ENCODE assay signal across 18 cellular contexts in the genomic region with DNA sequence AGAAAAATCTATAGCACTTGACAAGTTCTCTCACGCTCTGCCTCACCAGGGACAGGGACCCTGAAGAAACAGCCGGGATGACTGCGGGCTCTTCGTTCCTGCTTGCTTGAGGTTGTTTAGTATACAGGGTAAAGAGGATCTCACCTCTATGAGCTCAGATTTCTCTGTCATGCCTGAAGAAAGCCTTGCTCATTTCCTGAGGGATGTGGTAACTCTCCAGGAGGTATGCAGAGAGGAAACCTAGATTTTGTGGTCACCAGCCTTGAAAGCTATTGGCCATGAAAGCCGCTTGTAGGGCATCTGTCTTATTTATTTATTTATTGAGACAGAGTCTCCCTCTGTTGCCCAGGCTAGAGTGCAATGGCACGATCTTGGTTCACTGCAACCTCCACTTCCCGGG. TPM values are rescaled to one million over a fixed set of nuclear protein-coding genes. Genes with fewer than 3 reads are reported as not detected.
DNase-seq lines count a peak whose midpoint lies in the region; ATAC-seq, FAIRE-seq and TF ChIP-seq lines count a peak whose summit lies in the region.
"Had no signal": no experiment of that assay in that cellular context is flagged by ENCODE, and none has a peak within 500 bp of the region (broad histone marks: within the 10 kb centered on the region; RNA-seq: fewer than 3 reads in every experiment).

No MANE protein-coding gene starts in this region.

- H3K4me1 Mint-ChIP-seq in nephron progenitor cell = peaks cover 40% of the 10 kb centered on the region
- H3K4me1 Mint-ChIP-seq: activated B cell treated with CpG ODN at 0.5 μM for 24 hours had no signal

- TF ChIP-seq CTCF in NB4 (IDR thresholded peaks at IDR 0.05; ENCODE audit: low read depth, low read length) (no peak), bronchial epithelial cell (IDR thresholded peaks at IDR 0.05; ENCODE audit: insufficient read depth, low read length, severe bottlenecking) (no peak), nephron progenitor cell (IDR thresholded peaks at IDR 0.05) (no peak)

- H3K27me3 Mint-ChIP-seq in nephron progenitor cell (ENCODE audit: low read depth, poor library complexity) = peaks cover 27% of the 10 kb centered on the region

- peaks cover 30% of the 10 kb centered on the region for H3K36me3 Mint-ChIP-seq in nephron progenitor cell (ENCODE audit: low read depth)

- peaks cover 20% of the 10 kb centered on the region for H3K9me3 Mint-ChIP-seq in nephron progenitor cell
- H3K9me3 Mint-ChIP-seq: activated naive CD4-positive, alpha-beta T cell treated with anti-CD3 and anti-CD28 coated beads for 36 hours; T-helper 1 cell treated with Interleukin-12 subunit alpha and Interleukin-12 subunit beta and Interleukin-4 antibody, amounts not matched to agents 30 μg/mL and 1 μg/mL, for 36 hours had no signal

- no peaks in the 10 kb centered on the region for H3K27me3 ChIP-seq in bronchial epithelial cell (ENCODE audit: control insufficient read depth, insufficient read depth, low read length)

- no peak for FAIRE-seq in bronchial epithelial cell (lab: Jason Lieb, UNC)
- FAIRE-seq: GM12878, H1 had no signal

- DNase-seq in EL = peak; percentile 53
- DNase-seq in NB4 (ENCODE audit: low read depth) = peak; percentile 25
- DNase-seq in bronchial epithelial cell (ENCODE audit: low read depth) = peak; percentile 95
- DNase-seq in nephron progenitor cell = peak; percentile 5
- DNase-seq in AG08396 (ENCODE audit: low spot score) = no peak
- no peak for DNase-seq in NCI-H2227 treated with DMSO at 0.1 percent for 48 hours (lab: John Stamatoyannopoulos, UW)
- DNase-seq: activated B cell treated with CpG ODN at 0.5 μM for 24 hours; activated naive CD4-positive, alpha-beta T cell treated with anti-CD3 and anti-CD28 coated beads for 36 hours; DND-41; foreskin melanocyte; NCI-H1048; substantia nigra had no signal

- H3K4me3 Mint-ChIP-seq in nephron progenitor cell = no peak overlapping the region
- H3K4me3 Mint-ChIP-seq: activated B cell treated with CpG ODN at 0.5 μM for 24 hours; activated naive CD4-positive, alpha-beta T cell treated with anti-CD3 and anti-CD28 coated beads for 36 hours; T-helper 1 cell treated with Interleukin-12 subunit alpha and Interleukin-12 subunit beta and Interleukin-4 antibody, amounts not matched to agents 30 μg/mL and 1 μg/mL, for 36 hours had no signal

- TF ChIP-seq POLR2A in NB4 (IDR thresholded peaks at IDR 0.05; ENCODE audit: extremely low read depth, insufficient read length) = no peak

- no peak for ATAC-seq in GM21515 (IDR thresholded peaks at IDR 0.05; ENCODE audit: unreplicated experiment)
- ATAC-seq in HG02852 (IDR thresholded peaks at IDR 0.05; ENCODE audit: unreplicated experiment) = no peak
- ATAC-seq: GM12878 had no signal

- H3K27ac Mint-ChIP-seq in nephron progenitor cell = peak overlapping the region; percentile 12
- H3K27ac Mint-ChIP-seq: activated B cell treated with CpG ODN at 0.5 μM for 24 hours; activated naive CD4-positive, alpha-beta T cell treated with anti-CD3 and anti-CD28 coated beads for 36 hours; T-helper 1 cell treated with Interleukin-12 subunit alpha and Interleukin-12 subunit beta and Interleukin-4 antibody, amounts not matched to agents 30 μg/mL and 1 μg/mL, for 36 hours had no signal

- H3K4me3 ChIP-seq in NB4 (ENCODE audit: low read depth, low read length) = no peak overlapping the region
- H3K4me3 ChIP-seq in bronchial epithelial cell (ENCODE audit: low read depth, low read length) = no peak overlapping the region
- H3K4me3 ChIP-seq: GM12878 had no signal

- peaks cover 9% of the 10 kb centered on the region for H3K36me3 ChIP-seq in bronchial epithelial cell (ENCODE audit: control insufficient read depth, insufficient read depth, low read length)

RNA-seq across cellular contexts. Expression of a gene that starts 23.2 kb away (rescaled TPM):
- 13.4 and 14.2 TPM in 2 replicates for total RNA-seq in bronchial epithelial cell
- total RNA-seq: cardiac septum, GM12878 had no signal

Comparison
In these comparisons a context has a peak if more than half of its experiments do, and no peak if none do; other contexts are left out.
1. DNase-seq: peak in EL (single experiment), NB4 (single experiment), bronchial epithelial cell (single experiment) and nephron progenitor cell (single experiment); none in AG08396 (single experiment) and NCI-H2227 treated with DMSO at 0.1 percent for 48 hours (single experiment).